ENCODE assay signal across 25 cellular contexts in genomic region chr3:31053299-31053698, GRCh38.
"Had no signal": no experiment of that assay in that cellular context is flagged by ENCODE, and none has a peak within 500 bp of the region (broad histone marks: within the 10 kb centered on the region; RNA-seq: fewer than 3 reads in every experiment).

No MANE protein-coding gene starts in this region.

- ATAC-seq: activated CD8-positive, alpha-beta T cell treated with anti-CD3 and anti-CD28 coated beads, Interleukin-2, amount 10 ng/mL, durations not matched to agents 7 days and 5 days; T-helper 17 cell; WTC11 had no signal

- H3K27ac ChIP-seq: breast epithelium had no signal

- H3K27me3 Mint-ChIP-seq: activated naive CD4-positive, alpha-beta T cell treated with anti-CD3 and anti-CD28 coated beads, Interleukin-2, amount 50 U/mL, for 24 hours; T-helper 17 cell had no signal

- H3K36me3 ChIP-seq: breast epithelium had no signal

- H3K27me3 ChIP-seq: breast epithelium had no signal

- H3K27ac Mint-ChIP-seq: activated CD8-positive, alpha-beta T cell treated with anti-CD3 and anti-CD28 coated beads, Interleukin-2, amount 10 ng/mL, durations not matched to agents 7 days and 5 days; activated naive CD4-positive, alpha-beta T cell treated with anti-CD3 and anti-CD28 coated beads, Interleukin-2, amount 50 U/mL, for 24 hours; T-helper 17 cell had no signal

- H3K4me3 ChIP-seq: breast epithelium had no signal

- DNase-seq: activated CD4-positive, alpha-beta T cell treated with anti-CD3 and anti-CD28 coated beads for 48 hours; activated CD4-positive, alpha-beta T cell treated with anti-CD3 and anti-CD28 coated beads, Interleukin-2, amount 50 U/mL, for 4 hours; activated CD4-positive, CD25-positive, alpha-beta regulatory T cell treated with anti-CD3 and anti-CD28 coated beads, Interleukin-2, amount 50 U/mL, for 72 hours; activated CD8-positive, alpha-beta memory T cell treated with anti-CD3 and anti-CD28 coated beads, Interleukin-2, amount 50 U/mL, for 48 hours; activated CD8-positive, alpha-beta T cell treated with anti-CD3 and anti-CD28 coated beads, Interleukin-2, amount 10 ng/mL, durations not matched to agents 7 days and 5 days; activated naive CD4-positive, alpha-beta T cell; activated T-cell treated with anti-CD3 and anti-CD28 coated beads, Interleukin-2, amount 50 U/mL, for 1 hour; aorta; central memory CD4-positive, alpha-beta T cell; Kasumi-1; KBM-7; MV-4-11; NCI-H1092 treated with DMSO at 0.1 percent for 48 hours; NCI-H1417 treated with DMSO at 0.1 percent for 48 hours; NCI-H1694; NCI-H2081; NCI-H510A treated with DMSO at 0.1 percent for 48 hours; NCI-H69; PC-3; SIG-M5; T-helper 17 cell; T-helper 9 cell had no signal

- H3K4me3 Mint-ChIP-seq: activated CD8-positive, alpha-beta T cell treated with anti-CD3 and anti-CD28 coated beads, Interleukin-2, amount 10 ng/mL, durations not matched to agents 7 days and 5 days; activated naive CD4-positive, alpha-beta T cell treated with anti-CD3 and anti-CD28 coated beads, Interleukin-2, amount 50 U/mL, for 24 hours; T-helper 17 cell; WTC11 had no signal

- H3K4me1 Mint-ChIP-seq: T-helper 17 cell had no signal

- H3K4me1 ChIP-seq: breast epithelium had no signal
